20 cellular contexts compared by ENCODE assay signal in the genomic region with DNA sequence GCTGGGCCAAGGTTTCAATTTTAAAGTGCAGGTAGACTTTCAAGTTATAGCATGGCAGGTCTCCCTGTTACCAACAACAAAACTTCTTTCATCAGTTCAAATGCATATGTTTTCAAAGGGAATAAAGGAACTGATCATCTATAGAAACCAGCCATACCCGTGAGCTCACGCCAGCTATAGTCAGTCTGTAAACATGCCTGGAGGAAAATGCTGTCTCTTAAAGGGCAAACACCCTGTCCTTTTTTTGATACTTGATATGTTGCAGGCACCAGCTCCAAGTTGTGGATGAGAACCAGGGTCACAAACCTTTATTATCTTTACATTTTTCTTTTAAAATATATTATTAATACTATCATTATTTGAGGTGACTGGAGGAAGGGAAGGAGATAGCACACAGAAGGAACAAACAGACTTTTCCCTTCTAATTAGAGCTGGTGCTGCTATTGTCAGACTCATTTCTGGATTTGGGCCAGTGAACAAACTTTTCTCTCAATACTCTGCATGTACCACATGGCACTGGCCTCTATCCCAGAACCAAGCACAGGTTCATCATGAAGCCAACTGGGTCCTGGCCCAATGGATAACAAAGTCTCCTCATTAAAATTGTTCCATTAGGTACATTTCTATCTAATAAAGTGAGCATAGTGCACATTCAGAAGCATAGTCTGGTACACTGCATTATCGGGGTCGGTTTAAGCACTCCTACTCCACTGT.
DNase-seq lines count a peak whose midpoint lies in the region; ATAC-seq and TF ChIP-seq lines count a peak whose summit lies in the region.
"Had no signal": no experiment of that assay in that cellular context is flagged by ENCODE, and none has a peak within 500 bp of the region (broad histone marks: within the 10 kb centered on the region; RNA-seq: fewer than 3 reads in every experiment).

No MANE protein-coding gene starts in this region.

- no peaks in the 10 kb centered on the region for H3K79me1 ChIP-seq in neuronal stem cell (ENCODE audit: low read depth, low read length)

- H3K27ac ChIP-seq in heart left ventricle (peak overlapping the region; percentile 36 to 79 (median 66)), neuronal stem cell (replicated peaks; ENCODE audit: low read length) (no peak overlapping the region)
- H3K27ac ChIP-seq: 22Rv1, RWPE1 had no signal

- no peak overlapping the region for H2BK5ac ChIP-seq in neuronal stem cell (ENCODE audit: low read length)

- H3K4me1 ChIP-seq in heart left ventricle (peaks cover 0 to 13% (median 0%) of the 10 kb centered on the region in 12 donors), neuronal stem cell (ENCODE audit: control insufficient read depth in 2 of 2, insufficient read depth in 1 of 2, low read depth in 1 of 2, low read length in 2 of 2) (no peaks in the 10 kb centered on the region)

- no peak overlapping the region for H3K4me2 ChIP-seq in neuronal stem cell (ENCODE audit: insufficient read depth, low read length, poor library complexity, severe bottlenecking)

- no peak overlapping the region for H3K4ac ChIP-seq in neuronal stem cell (ENCODE audit: low read length)

- WGBS in heart left ventricle, 4 donors, result 34 to 41% (median 39%) methylated on average over 4 of the region's 4 CpGs
- WGBS in neuronal stem cell (ENCODE audit: extremely low coverage in 2 of 2, insufficient read length in 2 of 2, insufficient replicate concordance in 1 of 2), 2 donors, result no CpG with 5 or more reads among the region's 4 CpGs

- intact Hi-C loops in heart left ventricle (cut with DNase I), result no loop called here

- ATAC-seq in heart left ventricle, result peak; percentile 93 to 95 (median 95)
- ATAC-seq in GM18517 (IDR thresholded peaks at IDR 0.05; ENCODE audit: unreplicated experiment), result no peak
- ATAC-seq: GM12878, K562, PC-3 had no signal

- DNase-seq in DMS 273 (lab: John Stamatoyannopoulos, UW; ENCODE audit: unreplicated experiment), result peak; percentile 0
- DNase-seq in DMS 273 treated with DMSO at 0.1 percent for 48 hours (lab: John Stamatoyannopoulos, UW), result no peak
- DNase-seq in heart left ventricle, result peak in 4 of 5 donors; percentile 51 to 73 (median 62)
- DNase-seq in midbrain (lab: John Stamatoyannopoulos, UW), result peak; percentile 57
- no peak for DNase-seq in neuronal stem cell (ENCODE audit: low spot score)
- DNase-seq in GM19238 (ENCODE audit: insufficient read length, low spot score), result no peak
- no peak for DNase-seq in SIG-M5 treated with dmso at 0.1 percent for 504 hours (lab: John Stamatoyannopoulos, UW; ENCODE audit: unreplicated experiment)
- DNase-seq: CD4-positive, alpha-beta memory T cell; DND-41; GDM1; GOT3; NCI-H1417 treated with DMSO at 0.1 percent for 48 hours; NCI-H2171; NCI-H82; PC-3 had no signal

- H2BK12ac ChIP-seq in neuronal stem cell (ENCODE audit: low read length), result no peak overlapping the region

- H3K9ac ChIP-seq in neuronal stem cell (ENCODE audit: low read depth, low read length, poor library complexity), result no peak overlapping the region

- H3K14ac ChIP-seq in neuronal stem cell (ENCODE audit: low read length), result no peak overlapping the region

- H4K8ac ChIP-seq in neuronal stem cell (ENCODE audit: low read depth, low read length), result no peak overlapping the region

- no peak overlapping the region for H3K23ac ChIP-seq in neuronal stem cell (ENCODE audit: low read depth, low read length, poor library complexity)

- TF ChIP-seq POLR2A in heart left ventricle (IDR thresholded peaks at IDR 0.05), result no peak

- H2AK5ac ChIP-seq in neuronal stem cell (ENCODE audit: low read depth, low read length), result no peak overlapping the region

- H4K91ac ChIP-seq in neuronal stem cell (ENCODE audit: low read depth, low read length, poor library complexity), result no peak overlapping the region

- no peak overlapping the region for H3K18ac ChIP-seq in neuronal stem cell (ENCODE audit: low read length)

- H3K9me3 ChIP-seq in heart left ventricle (peaks cover 0 to 4% (median 0%) of the 10 kb centered on the region in 12 donors), neuronal stem cell (replicated peaks in 1 of 2; ENCODE audit: control insufficient read depth in 2 of 2, insufficient read depth in 1 of 2, low read depth in 1 of 2, low read length in 2 of 2) (no peaks in the 10 kb centered on the region)

- H3K27me3 ChIP-seq in heart left ventricle (no peaks in the 10 kb centered on the region), neuronal stem cell (ENCODE audit: control insufficient read depth in 3 of 3, insufficient read depth in 3 of 3, low read depth in 1 of 3, low read length in 3 of 3) (no peaks in the 10 kb centered on the region)

- H2AFZ ChIP-seq in neuronal stem cell (ENCODE audit: low read length), result no peak overlapping the region

- H3K36me3 ChIP-seq in heart left ventricle (no peaks in the 10 kb centered on the region), neuronal stem cell (replicated peaks in 1 of 2; ENCODE audit: control insufficient read depth in 2 of 2, insufficient read depth in 2 of 2, low read length in 2 of 2) (no peaks in the 10 kb centered on the region)

- no peak for TF ChIP-seq CTCF in heart left ventricle (IDR thresholded peaks at IDR 0.05)

- no peak overlapping the region for H3K4me3 ChIP-seq in heart left ventricle
- no peak overlapping the region for H3K4me3 ChIP-seq in neuronal stem cell (ENCODE audit: low read length in 2 of 2)
- H3K4me3 ChIP-seq: GM12878, K562 had no signal

- H2BK120ac ChIP-seq in neuronal stem cell (ENCODE audit: low read depth, low read length), result no peak overlapping the region

- no peak overlapping the region for H2BK15ac ChIP-seq in neuronal stem cell (ENCODE audit: low read length)

Comparison
In these comparisons a context has a peak if more than half of its experiments do, and no peak if none do; other contexts are left out.
1. DNase-seq: peak in DMS 273 (single experiment), heart left ventricle (4 of 5) and midbrain (single experiment); none in DMS 273 treated with DMSO at 0.1 percent for 48 hours (single experiment), neuronal stem cell (single experiment), GM19238 (single experiment) and SIG-M5 treated with dmso at 0.1 percent for 504 hours (single experiment).